Comparison of ENCODE assay signal across 1 cellular context in genomic region chr3:9293953-9294352, GRCh38. TPM values are rescaled to one million over a fixed set of nuclear protein-coding genes. Genes with fewer than 3 reads are reported as not detected.
"Had no signal": no experiment of that assay in that cellular context is flagged by ENCODE, and none has a peak within 500 bp of the region (broad histone marks: within the 10 kb centered on the region; RNA-seq: fewer than 3 reads in every experiment).

No MANE protein-coding gene starts in this region.

RNA-seq across cellular contexts. Expression of gene SRGAP3, which starts 44.5 kb away (rescaled TPM):
- total RNA-seq: SJCRH30 had no signal
